In genomic region chr1:172265905-172266304, GRCh38 we compare ENCODE assay signal across 15 cellular contexts.
A peak's percentile ranks its signal among the peaks of the same experiment; 100 is the strongest.
DNase-seq lines count a peak whose midpoint lies in the region; ATAC-seq and TF ChIP-seq lines count a peak whose summit lies in the region.
"Had no signal": no experiment of that assay in that cellular context is flagged by ENCODE, and none has a peak within 500 bp of the region (broad histone marks: within the 10 kb centered on the region; RNA-seq: fewer than 3 reads in every experiment).

No MANE protein-coding gene starts in this region.

- H3K9me3 ChIP-seq in PC-3 (ENCODE audit: low read length), result no peaks in the 10 kb centered on the region
- H3K9me3 ChIP-seq: HAP-1 had no signal

- intact Hi-C loops in PC-3 (cut with micrococcal nuclease), result loop anchor here (1.0 to 5.0 kb wide), 4 partner anchors 11 to 174 kb away; no protein-coding TSS in a partner anchor
- intact Hi-C loops in activated T-helper 2 cell treated with anti-CD3 and anti-CD28 coated beads, Interferon-gamma antibody, Interleukin-2, Interleukin-4, amounts not matched to agents 10 μg/mL and 5 μg/mL and 100 μg/mL, durations not matched to agents 14 hours and 24 hours and 36 hours (cut with micrococcal nuclease), result loop anchor here (5.0 kb wide), 1 partner anchor 134 kb away; no protein-coding TSS in a partner anchor

- H3K27me3 Mint-ChIP-seq in activated T-cell treated with anti-CD3 and anti-CD28 coated beads, Interleukin-2, amount 50 U/mL, for 72 hours (ENCODE audit: low read depth), result no peaks in the 10 kb centered on the region
- no peaks in the 10 kb centered on the region for H3K27me3 Mint-ChIP-seq in activated T-helper 2 cell treated with anti-CD3 and anti-CD28 coated beads, Interferon-gamma antibody, Interleukin-2, Interleukin-4, amounts not matched to agents 10 μg/mL and 5 μg/mL and 100 μg/mL, durations not matched to agents 14 hours and 24 hours and 36 hours (ENCODE audit: low read depth)
- H3K27me3 Mint-ChIP-seq in stimulated activated memory B cell treated with anti-CD40 and anti-IgM and Interleukin-4, amounts not matched to agents 10 μg/mL and 1 μg/mL and 100 μg/mL, for 72 hours, result no peaks in the 10 kb centered on the region
- H3K27me3 Mint-ChIP-seq in effector memory CD8-positive, alpha-beta T cell, result no peaks in the 10 kb centered on the region
- H3K27me3 Mint-ChIP-seq: B cell; CD4-positive, alpha-beta memory T cell had no signal

- POLR2A ChIA-PET in PC-3 (lab: Charles Lee; ENCODE audit: unreplicated experiment), result no interaction called here

- peak overlapping the region; percentile 49 for H3K4me2 ChIP-seq in PC-3 (ENCODE audit: low read length)

- H3K27me3 ChIP-seq in PC-3 (ENCODE audit: low read length), result no peaks in the 10 kb centered on the region

- no peaks in the 10 kb centered on the region for H3K36me3 ChIP-seq in PC-3 (ENCODE audit: low read depth, low read length)
- H3K36me3 ChIP-seq: HAP-1 had no signal

- no peaks in the 10 kb centered on the region for H4K20me1 ChIP-seq in PC-3 (ENCODE audit: low read length)

- no peak for DNase-seq in activated T-cell treated with anti-CD3 and anti-CD28 coated beads, Interleukin-2, amount 50 U/mL, for 72 hours
- DNase-seq in activated T-cell treated with anti-CD3 and anti-CD28 coated beads for 4 hours (no peak), PC-3 (peak; percentile 75), NK-92 (lab: John Stamatoyannopoulos, UW; ENCODE audit: unreplicated experiment) (no peak)
- DNase-seq in activated T-helper 2 cell treated with anti-CD3 and anti-CD28 coated beads, Interferon-gamma antibody, Interleukin-2, Interleukin-4, amounts not matched to agents 10 μg/mL and 5 μg/mL and 100 μg/mL, durations not matched to agents 14 hours and 24 hours and 36 hours (ENCODE audit: low spot score), result no peak
- no peak for DNase-seq in effector memory CD8-positive, alpha-beta T cell
- DNase-seq: C1 segment of cervical spinal cord; CD4-positive, alpha-beta memory T cell; DMS79 treated with DMSO at 0.1 percent for 48 hours; EL; GOT3 had no signal

- H3K4me3 ChIP-seq in PC-3 (ENCODE audit: low read length), result peak overlapping the region; percentile 7; the same call in 1 of the 2 replicates
- H3K4me3 ChIP-seq: HAP-1 had no signal

- H3K27ac ChIP-seq in PC-3 (ENCODE audit: low read length), result peak overlapping the region; percentile 51

- H2AFZ ChIP-seq in PC-3 (ENCODE audit: low read length), result 0 out of 2 replicates have a peak overlapping the region, but pooled peaks have one; percentile 8

- peak overlapping the region; percentile 48 for H3K27ac Mint-ChIP-seq in activated T-cell treated with anti-CD3 and anti-CD28 coated beads, Interleukin-2, amount 50 U/mL, for 72 hours
- peak overlapping the region; percentile 24 for H3K27ac Mint-ChIP-seq in activated T-helper 2 cell treated with anti-CD3 and anti-CD28 coated beads, Interferon-gamma antibody, Interleukin-2, Interleukin-4, amounts not matched to agents 10 μg/mL and 5 μg/mL and 100 μg/mL, durations not matched to agents 14 hours and 24 hours and 36 hours
- peak overlapping the region; percentile 12 for H3K27ac Mint-ChIP-seq in stimulated activated memory B cell treated with anti-CD40 and anti-IgM and Interleukin-4, amounts not matched to agents 10 μg/mL and 1 μg/mL and 100 μg/mL, for 72 hours
- H3K27ac Mint-ChIP-seq in effector memory CD8-positive, alpha-beta T cell, result no peak overlapping the region
- H3K27ac Mint-ChIP-seq: B cell; CD4-positive, alpha-beta memory T cell had no signal

- ATAC-seq in activated T-cell treated with anti-CD3 and anti-CD28 coated beads, Interleukin-2, amount 50 U/mL, for 72 hours (replicated peaks in 1 of 2), result no peak
- peak; percentile 86 for ATAC-seq in PC-3
- ATAC-seq in stimulated activated memory B cell treated with anti-CD40 and anti-IgM and Interleukin-4, amounts not matched to agents 10 μg/mL and 1 μg/mL and 100 μg/mL, for 72 hours, result no peak
- no peak for ATAC-seq in effector memory CD8-positive, alpha-beta T cell (replicated peaks)
- ATAC-seq: HepG2 had no signal

- peaks cover 19% of the 10 kb centered on the region for H3K4me1 ChIP-seq in PC-3 (ENCODE audit: insufficient read depth, low read length)

- H3K9me3 Mint-ChIP-seq in activated T-cell treated with anti-CD3 and anti-CD28 coated beads, Interleukin-2, amount 50 U/mL, for 72 hours, result peaks cover 8 to 12% of the 10 kb centered on the region in 2 donors
- H3K9me3 Mint-ChIP-seq in activated T-helper 2 cell treated with anti-CD3 and anti-CD28 coated beads, Interferon-gamma antibody, Interleukin-2, Interleukin-4, amounts not matched to agents 10 μg/mL and 5 μg/mL and 100 μg/mL, durations not matched to agents 14 hours and 24 hours and 36 hours, result peaks cover 24% of the 10 kb centered on the region
- H3K9me3 Mint-ChIP-seq in stimulated activated memory B cell treated with anti-CD40 and anti-IgM and Interleukin-4, amounts not matched to agents 10 μg/mL and 1 μg/mL and 100 μg/mL, for 72 hours, result peaks cover 6% of the 10 kb centered on the region
- H3K9me3 Mint-ChIP-seq in effector memory CD8-positive, alpha-beta T cell, result no peaks in the 10 kb centered on the region

- no peak overlapping the region for H3K4me3 Mint-ChIP-seq in activated T-cell treated with anti-CD3 and anti-CD28 coated beads, Interleukin-2, amount 50 U/mL, for 72 hours
- no peak overlapping the region for H3K4me3 Mint-ChIP-seq in activated T-helper 2 cell treated with anti-CD3 and anti-CD28 coated beads, Interferon-gamma antibody, Interleukin-2, Interleukin-4, amounts not matched to agents 10 μg/mL and 5 μg/mL and 100 μg/mL, durations not matched to agents 14 hours and 24 hours and 36 hours (ENCODE audit: low read depth)
- no peak overlapping the region for H3K4me3 Mint-ChIP-seq in stimulated activated memory B cell treated with anti-CD40 and anti-IgM and Interleukin-4, amounts not matched to agents 10 μg/mL and 1 μg/mL and 100 μg/mL, for 72 hours
- no peak overlapping the region for H3K4me3 Mint-ChIP-seq in effector memory CD8-positive, alpha-beta T cell
- H3K4me3 Mint-ChIP-seq: B cell; CD4-positive, alpha-beta memory T cell had no signal

- H3K36me3 Mint-ChIP-seq in activated T-cell treated with anti-CD3 and anti-CD28 coated beads, Interleukin-2, amount 50 U/mL, for 72 hours (ENCODE audit: insufficient read depth in 2 of 2), result peaks cover 8 to 9% of the 10 kb centered on the region in 2 donors
- H3K36me3 Mint-ChIP-seq in activated T-helper 2 cell treated with anti-CD3 and anti-CD28 coated beads, Interferon-gamma antibody, Interleukin-2, Interleukin-4, amounts not matched to agents 10 μg/mL and 5 μg/mL and 100 μg/mL, durations not matched to agents 14 hours and 24 hours and 36 hours (ENCODE audit: low read depth), result peaks cover 16% of the 10 kb centered on the region
- H3K36me3 Mint-ChIP-seq in stimulated activated memory B cell treated with anti-CD40 and anti-IgM and Interleukin-4, amounts not matched to agents 10 μg/mL and 1 μg/mL and 100 μg/mL, for 72 hours, result peaks cover 8% of the 10 kb centered on the region
- no peaks in the 10 kb centered on the region for H3K36me3 Mint-ChIP-seq in effector memory CD8-positive, alpha-beta T cell (ENCODE audit: insufficient read depth)

- no peaks in the 10 kb centered on the region for H3F3A ChIP-seq in PC-3 (ENCODE audit: low read length, unreplicated experiment)

- CTCF ChIA-PET in PC-3 (lab: Charles Lee), result no interaction called here

- no peaks in the 10 kb centered on the region for H3K79me2 ChIP-seq in PC-3 (ENCODE audit: low read length)

- no peak overlapping the region for H3K9ac ChIP-seq in PC-3 (ENCODE audit: low read length)

- H3K9me2 ChIP-seq in PC-3 (replicated peaks; ENCODE audit: low read length), result no peaks in the 10 kb centered on the region

- no TSS peak for BruUV-seq in PC-3 (replicated peaks; lab: Mats Ljungman, UMichigan)

- H3K4me1 Mint-ChIP-seq in activated T-cell treated with anti-CD3 and anti-CD28 coated beads, Interleukin-2, amount 50 U/mL, for 72 hours (ENCODE audit: low read depth), result peaks cover 46% of the 10 kb centered on the region
- H3K4me1 Mint-ChIP-seq in activated T-helper 2 cell treated with anti-CD3 and anti-CD28 coated beads, Interferon-gamma antibody, Interleukin-2, Interleukin-4, amounts not matched to agents 10 μg/mL and 5 μg/mL and 100 μg/mL, durations not matched to agents 14 hours and 24 hours and 36 hours (ENCODE audit: low read depth), result peaks cover 44% of the 10 kb centered on the region
- H3K4me1 Mint-ChIP-seq in stimulated activated memory B cell treated with anti-CD40 and anti-IgM and Interleukin-4, amounts not matched to agents 10 μg/mL and 1 μg/mL and 100 μg/mL, for 72 hours, result no peaks in the 10 kb centered on the region
- H3K4me1 Mint-ChIP-seq in effector memory CD8-positive, alpha-beta T cell (ENCODE audit: low read depth in 2 of 2), result no peaks in the 10 kb centered on the region

- no peak for TF ChIP-seq CTCF in PC-3 (conservative IDR thresholded peaks at IDR 0.05; ENCODE audit: low read depth, low read length)

Comparison
In these comparisons a context has a peak if more than half of its experiments do, and no peak if none do; other contexts are left out.
1. H3K27ac Mint-ChIP-seq: peak in activated T-cell treated with anti-CD3 and anti-CD28 coated beads, Interleukin-2, amount 50 U/mL, for 72 hours (single experiment), activated T-helper 2 cell treated with anti-CD3 and anti-CD28 coated beads, Interferon-gamma antibody, Interleukin-2, Interleukin-4, amounts not matched to agents 10 μg/mL and 5 μg/mL and 100 μg/mL, durations not matched to agents 14 hours and 24 hours and 36 hours (single experiment) and stimulated activated memory B cell treated with anti-CD40 and anti-IgM and Interleukin-4, amounts not matched to agents 10 μg/mL and 1 μg/mL and 100 μg/mL, for 72 hours (single experiment); none in effector memory CD8-positive, alpha-beta T cell (0 of 2).